Comparison of ENCODE assay signal across 31 cellular contexts in the genomic region with DNA sequence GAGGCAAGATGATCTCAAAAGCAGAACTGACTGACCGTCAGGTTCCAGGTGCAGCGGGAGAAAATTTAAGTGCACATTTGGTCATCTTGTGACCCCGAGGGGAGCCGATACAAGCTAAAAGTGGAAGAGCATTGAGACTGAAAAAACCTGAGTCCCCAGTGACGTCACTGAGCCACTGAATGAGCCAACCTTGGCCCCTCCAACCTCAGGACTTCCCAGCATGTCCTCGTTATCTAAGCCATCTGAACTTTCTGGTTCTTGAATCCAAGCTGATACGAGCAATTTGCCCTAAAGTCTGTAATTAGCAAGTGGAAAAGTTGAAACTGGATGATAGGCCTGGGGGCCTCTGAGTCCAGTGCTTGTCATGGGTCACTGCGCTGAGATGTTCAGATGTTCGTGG. TPM values are rescaled to one million over a fixed set of nuclear protein-coding genes. Genes with fewer than 3 reads are reported as not detected.
DNase-seq lines count a peak whose midpoint lies in the region; ATAC-seq, FAIRE-seq and TF ChIP-seq lines count a peak whose summit lies in the region.
"Had no signal": no experiment of that assay in that cellular context is flagged by ENCODE, and none has a peak within 500 bp of the region (broad histone marks: within the 10 kb centered on the region; RNA-seq: fewer than 3 reads in every experiment).

No MANE protein-coding gene starts in this region.

- CTCF ChIA-PET in HepG2 (lab: Yijun Ruan, JAX; ENCODE audit: low intra/inter-chr PET ratio, low total read pairs), result no interaction called here

- no peak overlapping the region for H2AFZ ChIP-seq in HepG2 (ENCODE audit: low read length)
- H2AFZ ChIP-seq in neural progenitor cell (replicated peaks), result no peak overlapping the region

- TF ChIP-seq POLR2A in HepG2 (IDR thresholded peaks at IDR 0.05; ENCODE audit: insufficient read depth in 1 of 2, low read depth in 2 of 2, low read length in 2 of 2), result no peak
- TF ChIP-seq POLR2A in right lobe of liver (IDR thresholded peaks at IDR 0.05), result no peak

- POLR2A ChIA-PET in HepG2 (lab: Yijun Ruan, JAX), result no interaction called here

- H3K9ac ChIP-seq in HepG2 (ENCODE audit: insufficient read depth, low read depth, low read length) (no peak overlapping the region), endodermal cell (ENCODE audit: extremely low read depth, low read length, poor library complexity, severe bottlenecking) (no peak overlapping the region), neural progenitor cell (no peak overlapping the region)
- H3K9ac ChIP-seq: BLaER1 had no signal

- peaks cover 1% of the 10 kb centered on the region for H3K27me3 Mint-ChIP-seq in endodermal cell (ENCODE audit: insufficient read depth)
- H3K27me3 Mint-ChIP-seq in neural progenitor cell (ENCODE audit: insufficient read depth, low read depth), result peaks cover 4% of the 10 kb centered on the region
- H3K27me3 Mint-ChIP-seq: CD4-positive, CD25-positive, alpha-beta regulatory T cell had no signal

- no peak for FAIRE-seq in HepG2 (lab: Jason Lieb, UNC)
- FAIRE-seq: A204.1, G401.6, GM12891, GM19239 had no signal

- no peak overlapping the region for H3K4me3 ChIP-seq in HepG2 (replicated peaks in 1 of 3; ENCODE audit: insufficient read depth in 1 of 3, low read depth in 2 of 3, low read length in 3 of 3)
- no peak overlapping the region for H3K4me3 ChIP-seq in right lobe of liver
- no peak overlapping the region for H3K4me3 ChIP-seq in endodermal cell (ENCODE audit: low read length)
- no peak overlapping the region for H3K4me3 ChIP-seq in neural progenitor cell
- H3K4me3 ChIP-seq: BLaER1 had no signal

- H3K4me3 Mint-ChIP-seq in endodermal cell (no peak overlapping the region), neural progenitor cell (peak overlapping the region; percentile 18)
- H3K4me3 Mint-ChIP-seq: CD14-positive monocyte; CD4-positive, alpha-beta memory T cell; CD4-positive, CD25-positive, alpha-beta regulatory T cell; CD8-positive, alpha-beta memory T cell had no signal

- intact Hi-C loops in HepG2 (cut with micrococcal nuclease; ENCODE audit: unreplicated experiment) (loop anchor here (5.0 kb wide), 1 partner anchor 383 kb away; no protein-coding TSS in a partner anchor), right lobe of liver (cut with DNase I) (no loop called here)

- H3F3A ChIP-seq in neural progenitor cell (ENCODE audit: low read depth), result no peaks in the 10 kb centered on the region

- H3K27ac Mint-ChIP-seq in endodermal cell, result no peak overlapping the region
- peak overlapping the region; percentile 33 for H3K27ac Mint-ChIP-seq in neural progenitor cell
- H3K27ac Mint-ChIP-seq: CD14-positive monocyte; CD4-positive, alpha-beta memory T cell; CD4-positive, CD25-positive, alpha-beta regulatory T cell had no signal

- H3K4me2 ChIP-seq in HepG2 (ENCODE audit: low read depth, low read length) (no peak overlapping the region), neural progenitor cell (no peak overlapping the region)
- H3K4me2 ChIP-seq: BLaER1 had no signal

- TF ChIP-seq EP300 in HepG2 (IDR thresholded peaks at IDR 0.05; ENCODE audit: low read depth in 2 of 2, low read length in 2 of 2) (no peak), HepG2 (CRISPR knock-in tag; IDR thresholded peaks at IDR 0.05; ENCODE audit: borderline replicate concordance) (no peak)

- H3K27ac ChIP-seq in HepG2 (ENCODE audit: extremely low read length, insufficient read depth, low read length) (no peak overlapping the region), right lobe of liver (no peak overlapping the region), endodermal cell (ENCODE audit: low read depth, low read length) (no peak overlapping the region), neural progenitor cell (no peak overlapping the region)
- H3K27ac ChIP-seq: BLaER1 had no signal

- H3K9me3 Mint-ChIP-seq in endodermal cell (peaks cover 1% of the 10 kb centered on the region), neural progenitor cell (no peaks in the 10 kb centered on the region)
- H3K9me3 Mint-ChIP-seq: CD4-positive, alpha-beta memory T cell; CD8-positive, alpha-beta memory T cell had no signal

- H3K27me3 ChIP-seq in HepG2 (ENCODE audit: control insufficient read depth in 1 of 2, insufficient read depth in 2 of 2, low read length in 2 of 2), result peaks cover 1 to 26% of the 10 kb centered on the region in 2 experiments; a peak in 2 of 5 replicates
- no peaks in the 10 kb centered on the region for H3K27me3 ChIP-seq in right lobe of liver
- no peaks in the 10 kb centered on the region for H3K27me3 ChIP-seq in endodermal cell (ENCODE audit: control insufficient read depth, insufficient read depth, low read length, poor library complexity, severe bottlenecking)
- H3K27me3 ChIP-seq in neural progenitor cell, result no peaks in the 10 kb centered on the region
- H3K27me3 ChIP-seq: BE2C, BLaER1 had no signal

- TF ChIP-seq RAD21 in HepG2 (CRISPR knock-in tag; IDR thresholded peaks at IDR 0.05), result no peak

- H4K20me1 ChIP-seq in HepG2 (ENCODE audit: insufficient read depth, low read length), result no peaks in the 10 kb centered on the region
- H4K20me1 ChIP-seq in neural progenitor cell (ENCODE audit: low read depth), result no peaks in the 10 kb centered on the region
- H4K20me1 ChIP-seq: BLaER1 had no signal

- no TSS peak for BruUV-seq in HepG2 (replicated peaks; lab: Mats Ljungman, UMichigan)

- TF ChIP-seq CTCF in HepG2 (CRISPR knock-in tag; IDR thresholded peaks at IDR 0.05) (no peak), right lobe of liver (IDR thresholded peaks at IDR 0.05) (no peak), endodermal cell (conservative IDR thresholded peaks at IDR 0.05) (no peak), neural progenitor cell (IDR thresholded peaks at IDR 0.05) (no peak)

- H3K4me1 ChIP-seq in HepG2 (ENCODE audit: insufficient read depth, low read length), result no peaks in the 10 kb centered on the region
- no peaks in the 10 kb centered on the region for H3K4me1 ChIP-seq in right lobe of liver
- no peaks in the 10 kb centered on the region for H3K4me1 ChIP-seq in endodermal cell (ENCODE audit: control insufficient read depth, insufficient read depth, low read length)
- H3K4me1 ChIP-seq in neural progenitor cell, result no peaks in the 10 kb centered on the region
- H3K4me1 ChIP-seq: BE2C, BLaER1 had no signal

- no peak for DNase-seq in HepG2 (ENCODE audit: low spot score)
- DNase-seq in right lobe of liver, result no peak
- peak; percentile 23 for DNase-seq in endodermal cell
- no peak for DNase-seq in neural progenitor cell (ENCODE audit: low spot score)
- no peak for DNase-seq in dermis blood vessel endothelial cell
- DNase-seq in epidermal melanocyte (ENCODE audit: insufficient read length, low spot score), result no peak
- DNase-seq: 8988T; ACHN; BE2C; C1 segment of cervical spinal cord; CD4-positive, alpha-beta memory T cell; CD4-positive, CD25-positive, alpha-beta regulatory T cell; CD8-positive, alpha-beta memory T cell; COR-L47; DMS 273 treated with DMSO at 0.1 percent for 48 hours; DMS153; DMS53; DMS79; DND-41; EL; GF-D8 had no signal

- no peaks in the 10 kb centered on the region for H3K9me3 ChIP-seq in HepG2 (ENCODE audit: low read length)
- H3K9me3 ChIP-seq in right lobe of liver, result no peaks in the 10 kb centered on the region
- no peaks in the 10 kb centered on the region for H3K9me3 ChIP-seq in endodermal cell (ENCODE audit: control insufficient read depth, low read length)
- no peaks in the 10 kb centered on the region for H3K9me3 ChIP-seq in neural progenitor cell (ENCODE audit: low read depth)
- H3K9me3 ChIP-seq: BE2C, BLaER1 had no signal

- H3K36me3 Mint-ChIP-seq in endodermal cell (ENCODE audit: low read depth) (no peaks in the 10 kb centered on the region), neural progenitor cell (no peaks in the 10 kb centered on the region)
- H3K36me3 Mint-ChIP-seq: CD14-positive monocyte; CD4-positive, alpha-beta memory T cell; CD4-positive, CD25-positive, alpha-beta regulatory T cell; CD8-positive, alpha-beta memory T cell had no signal

- in situ Hi-C loops in HepG2 (cut with HindIII; ENCODE audit: extremely low pct_ligation_motif_present, low pct_unique_long_range_greater_than_20kb), result no loop called here

- no peaks in the 10 kb centered on the region for H3K4me1 Mint-ChIP-seq in endodermal cell
- no peaks in the 10 kb centered on the region for H3K4me1 Mint-ChIP-seq in neural progenitor cell
- H3K4me1 Mint-ChIP-seq: CD14-positive monocyte; CD4-positive, alpha-beta memory T cell; CD4-positive, CD25-positive, alpha-beta regulatory T cell; CD8-positive, alpha-beta memory T cell had no signal

- H3K36me3 ChIP-seq in HepG2 (replicated peaks in 1 of 2; ENCODE audit: control insufficient read depth in 1 of 2, insufficient read depth in 2 of 2, low read length in 2 of 2) (no peaks in the 10 kb centered on the region), right lobe of liver (no peaks in the 10 kb centered on the region), endodermal cell (ENCODE audit: control insufficient read depth, insufficient read depth, low read length) (no peaks in the 10 kb centered on the region), neural progenitor cell (no peaks in the 10 kb centered on the region)
- H3K36me3 ChIP-seq: BE2C, BLaER1 had no signal

- WGBS in HepG2 (ENCODE audit: low lambda C conversion rate), result 14% methylated on average over 8 of the region's 9 CpGs
- 58% methylated on average over 8 of the region's 9 CpGs for WGBS in right lobe of liver (ENCODE audit: insufficient coverage, low coverage, low lambda C conversion rate, missing lambda C conversion rate)
- WGBS in endodermal cell (ENCODE audit: insufficient coverage in 1 of 2, insufficient read length in 1 of 2), 2 experiments, result 91 to 100% methylated on average over 8 to 9 of the region's 9 CpGs

- H3K79me2 ChIP-seq in HepG2 (ENCODE audit: insufficient read depth, low read length) (no peaks in the 10 kb centered on the region), neural progenitor cell (ENCODE audit: low read depth) (no peaks in the 10 kb centered on the region)

- ATAC-seq in HepG2, result no peak
- ATAC-seq in right lobe of liver, result no peak
- ATAC-seq in GM21381 (IDR thresholded peaks at IDR 0.05; ENCODE audit: unreplicated experiment), result no peak

RNA-seq across cellular contexts. Expression of a gene that starts 51.1 kb away (rescaled TPM):
- total RNA-seq in HepG2 (2016; rRNA removed; fragmentation: Illumina TruSeq; extraction: Trizol), result 1.8 and 3.0 TPM in 2 replicates
- total RNA-seq in HepG2 (2016; cell fraction: cytosol; rRNA removed; fragmentation: Illumina TruSeq; extraction: Trizol; ENCODE audit: low read depth), result 0.30 and 0.44 TPM in 2 replicates
- 2.1 and 3.1 TPM in 2 replicates for total RNA-seq in HepG2 (2016; cell fraction: insoluble cytoplasmic fraction; rRNA removed; fragmentation: Illumina TruSeq; extraction: Trizol)
- 1.0 and 1.8 TPM in 2 replicates for total RNA-seq in HepG2 (2016; cell fraction: membrane; rRNA removed; fragmentation: Illumina TruSeq; extraction: Trizol)
- total RNA-seq in HepG2 (2016; cell fraction: nucleus; rRNA removed; fragmentation: Illumina TruSeq; extraction: Trizol), result 1.4 and 1.7 TPM in 2 replicates
- polyA plus RNA-seq in HepG2 (2011; rRNA removed), result 1.4 TPM in 2 replicates
- polyA plus RNA-seq in HepG2 (2011; cell fraction: cytosol; rRNA removed), result 1.2 TPM in 2 replicates
- polyA plus RNA-seq in HepG2 (2011; cell fraction: nucleus; rRNA removed), result 0.88 and 1.2 TPM in 2 replicates
- polyA plus RNA-seq in HepG2 (2012), result 2.0 and 3.0 TPM in 2 replicates
- 0.20 and 0.23 TPM in 2 replicates for polyA plus RNA-seq in HepG2 (2016; cell fraction: cytosol; fragmentation: Illumina TruSeq; extraction: Trizol; ENCODE audit: low read depth)
- 2.5 and 2.7 TPM in 2 replicates for polyA plus RNA-seq in HepG2 (2016; cell fraction: insoluble cytoplasmic fraction; fragmentation: Illumina TruSeq; extraction: Trizol; ENCODE audit: low read depth)
- 0.49 and 0.70 TPM in 2 replicates for polyA plus RNA-seq in HepG2 (2016; cell fraction: membrane; fragmentation: Illumina TruSeq; extraction: Trizol; ENCODE audit: low read depth)
- 1.5 and 1.6 TPM in 2 replicates for polyA plus RNA-seq in HepG2 (2016; cell fraction: nucleus; fragmentation: Illumina TruSeq; extraction: Trizol; ENCODE audit: insufficient read depth, low read depth)
- polyA minus RNA-seq in HepG2 (2011; rRNA and poly(A)+ RNA removed; ENCODE audit: low replicate concordance), result 3.5 TPM in 1 of 2 replicates, not detected in the other
- 1.2 TPM in 2 replicates for polyA minus RNA-seq in HepG2 (2011; cell fraction: cytosol; rRNA and poly(A)+ RNA removed)
- 0.77 and 2.6 TPM in 2 replicates for polyA minus RNA-seq in HepG2 (2011; cell fraction: nucleus; rRNA and poly(A)+ RNA removed)
- total RNA-seq in right lobe of liver, result not detected
- total RNA-seq in endodermal cell, result under 1 TPM; 0.07 to 0.13 TPM
- 0.21 TPM for polyA plus RNA-seq in endodermal cell (2013, experiment 1 of 2)
- polyA plus RNA-seq in endodermal cell (2013, experiment 2 of 2), result 0.08 TPM
- total RNA-seq in neural progenitor cell (ENCODE audit: low replicate concordance), result not detected in 2 replicates
- not detected in 2 replicates for total RNA-seq in dermis blood vessel endothelial cell
- total RNA-seq: A673; CD4-positive, alpha-beta memory T cell; CD4-positive, CD25-positive, alpha-beta regulatory T cell; CD8-positive, alpha-beta memory T cell; Daoy had no signal
- polyA plus RNA-seq: AG04450; CD14-positive monocyte; CD4-positive, alpha-beta memory T cell; CD4-positive, CD25-positive, alpha-beta regulatory T cell; CD8-positive, alpha-beta memory T cell had no signal
